Comparison of ENCODE assay signal across 27 cellular contexts in genomic region chr12:125579916-125580315, GRCh38.
"Had no signal": no experiment of that assay in that cellular context is flagged by ENCODE, and none has a peak within 500 bp of the region (broad histone marks: within the 10 kb centered on the region; RNA-seq: fewer than 3 reads in every experiment).

No MANE protein-coding gene starts in this region.

- ATAC-seq: psoas muscle; right cardiac atrium; right lobe of liver; stimulated activated effector memory CD8-positive, alpha-beta T cell treated with anti-CD3 and anti-CD28 coated beads, Interleukin-12 subunit alpha, Interleukin-12 subunit beta, amount 100 ng/mL, for 72 hours; stimulated activated naive B cell treated with anti-CD40 and anti-IgM and Interleukin-4, amounts not matched to agents 10 μg/mL and 1 μg/mL and 100 μg/mL, for 72 hours had no signal

- H3K4me3 ChIP-seq: neural progenitor cell, ovary, psoas muscle, right lobe of liver, sigmoid colon, stomach, thoracic aorta, thyroid gland, tibial nerve, upper lobe of left lung, vagina had no signal

- H3K27me3 Mint-ChIP-seq: progenitor cell of endocrine pancreas had no signal

- H3K36me3 Mint-ChIP-seq: neural progenitor cell; stimulated activated effector memory CD8-positive, alpha-beta T cell treated with anti-CD3 and anti-CD28 coated beads, Interleukin-12 subunit alpha, Interleukin-12 subunit beta, amount 100 ng/mL, for 72 hours; stimulated activated naive B cell treated with anti-CD40 and anti-IgM and Interleukin-4, amounts not matched to agents 10 μg/mL and 1 μg/mL and 100 μg/mL, for 72 hours had no signal

- H3K36me3 ChIP-seq: neural progenitor cell, ovary, right lobe of liver, sigmoid colon, stomach, thoracic aorta, thyroid gland, tibial nerve, upper lobe of left lung, vagina had no signal

- H3K4me3 Mint-ChIP-seq: nephron; neural progenitor cell; stimulated activated effector memory CD8-positive, alpha-beta T cell treated with anti-CD3 and anti-CD28 coated beads, Interleukin-12 subunit alpha, Interleukin-12 subunit beta, amount 100 ng/mL, for 72 hours; stimulated activated naive B cell treated with anti-CD40 and anti-IgM and Interleukin-4, amounts not matched to agents 10 μg/mL and 1 μg/mL and 100 μg/mL, for 72 hours; stimulated activated naive CD8-positive, alpha-beta T cell treated with anti-CD3 and anti-CD28 coated beads, Interleukin-15, Interleukin-2, amounts not matched to agents 100 ng/mL and 50 ng/mL, for 24 hours had no signal

- H3K4me2 ChIP-seq: neural progenitor cell had no signal

- H3K4me1 ChIP-seq: neural progenitor cell, parathyroid adenoma, psoas muscle, right lobe of liver, sigmoid colon, stomach, thyroid gland, tibial nerve, upper lobe of left lung, vagina had no signal

- H3K79me2 ChIP-seq: parathyroid adenoma had no signal

- H3K4me1 Mint-ChIP-seq: nephron; neural progenitor cell; stimulated activated effector memory CD8-positive, alpha-beta T cell treated with anti-CD3 and anti-CD28 coated beads, Interleukin-12 subunit alpha, Interleukin-12 subunit beta, amount 100 ng/mL, for 72 hours; stimulated activated naive B cell treated with anti-CD40 and anti-IgM and Interleukin-4, amounts not matched to agents 10 μg/mL and 1 μg/mL and 100 μg/mL, for 72 hours had no signal

- H3K27me3 ChIP-seq: neural progenitor cell, ovary, right lobe of liver, sigmoid colon, stomach, thyroid gland, tibial nerve, upper lobe of left lung, vagina had no signal

- H3K27ac ChIP-seq: neural progenitor cell, ovary, parathyroid adenoma, psoas muscle, right lobe of liver, sigmoid colon, stomach, thoracic aorta, thyroid gland, tibial nerve, upper lobe of left lung, vagina had no signal

- H2AFZ ChIP-seq: neural progenitor cell, parathyroid adenoma had no signal

- H3K9ac ChIP-seq: neural progenitor cell, parathyroid adenoma had no signal

- DNase-seq: occipital lobe; ovary; posterior cingulate gyrus; psoas muscle; right cardiac atrium; right lobe of liver; sigmoid colon; small intestine; stimulated activated CD4-positive, alpha-beta T cell treated with anti-CD3 and anti-CD28 coated beads, Interleukin-15, amount 100 ng/mL, for 24 hours; stimulated activated CD4-positive, alpha-beta T cell treated with anti-CD3 and anti-CD28 coated beads, Interleukin-2, amount 100 ng/mL, for 24 hours; stimulated activated CD4-positive, alpha-beta T cell treated with anti-CD3 and anti-CD28 coated beads, Interleukin-2, amount 100 ng/mL, for 48 hours; stimulated activated CD4-positive, alpha-beta T cell treated with anti-CD3 and anti-CD28 coated beads, Interleukin-4, amount 100 ng/mL, for 24 hours; stimulated activated naive B cell treated with anti-CD40 and anti-IgM and Interleukin-4, amounts not matched to agents 10 μg/mL and 1 μg/mL and 100 μg/mL, for 72 hours; stimulated activated naive CD4-positive, alpha-beta T cell treated with Interleukin-2 at 50 U/mL for 16 hours; stomach; thyroid gland; trophoblast cell; upper lobe of left lung had no signal

- H3K27ac Mint-ChIP-seq: nephron; neural progenitor cell; progenitor cell of endocrine pancreas; stimulated activated effector memory CD8-positive, alpha-beta T cell treated with anti-CD3 and anti-CD28 coated beads, Interleukin-12 subunit alpha, Interleukin-12 subunit beta, amount 100 ng/mL, for 72 hours; stimulated activated naive B cell treated with anti-CD40 and anti-IgM and Interleukin-4, amounts not matched to agents 10 μg/mL and 1 μg/mL and 100 μg/mL, for 72 hours; stimulated activated naive CD8-positive, alpha-beta T cell treated with anti-CD3 and anti-CD28 coated beads, Interleukin-15, Interleukin-2, amounts not matched to agents 100 ng/mL and 50 ng/mL, for 24 hours had no signal

- H3K9me3 ChIP-seq: ovary, right lobe of liver, thyroid gland had no signal
